In genomic region chr20:62299666-62300236, GRCh38 we compare ENCODE assay signal across 33 cellular contexts.
"Had no signal": no experiment of that assay in that cellular context is flagged by ENCODE, and none has a peak within 500 bp of the region (broad histone marks: within the 10 kb centered on the region; RNA-seq: fewer than 3 reads in every experiment).

No MANE protein-coding gene starts in this region.

- FAIRE-seq: bronchial epithelial cell had no signal

- H3K27ac Mint-ChIP-seq: activated CD4-positive, alpha-beta memory T cell treated with anti-CD3 and anti-CD28 coated beads for 36 hours; activated naive CD4-positive, alpha-beta T cell treated with anti-CD3 and anti-CD28 coated beads, Interleukin-2, amount 10 ng/mL, durations not matched to agents 7 days and 5 days; activated naive CD8-positive, alpha-beta T cell; activated naive CD8-positive, alpha-beta T cell treated with anti-CD3 and anti-CD28 coated beads, Interleukin-2, amount 50 U/mL, for 24 hours; brain; T-cell had no signal

- H3K27me3 ChIP-seq: MG63 had no signal

- H3K4me3 ChIP-seq: MG63 had no signal

- H3K27ac ChIP-seq: WERI-Rb-1 had no signal

- DNase-seq: activated CD4-positive, alpha-beta memory T cell treated with anti-CD3 and anti-CD28 coated beads for 36 hours; activated CD4-positive, alpha-beta T cell treated with anti-CD3 and anti-CD28 coated beads for 4 hours; activated CD4-positive, alpha-beta T cell treated with anti-CD3 and anti-CD28 coated beads, Interleukin-2, amount 50 U/mL, for 1 hour; activated CD8-positive, alpha-beta memory T cell treated with anti-CD3 and anti-CD28 coated beads, Interleukin-2, amount 50 U/mL, for 48 hours; activated effector memory CD4-positive, alpha-beta T cell treated with Interleukin-2 at 50 U/mL for 16 hours; activated naive CD4-positive, alpha-beta T cell treated with anti-CD3 and anti-CD28 coated beads, Interleukin-2, amount 10 ng/mL, durations not matched to agents 7 days and 5 days; activated naive CD8-positive, alpha-beta T cell treated with anti-CD3 and anti-CD28 coated beads, Interleukin-2, amount 50 U/mL, for 24 hours; activated T-cell treated with anti-CD3 and anti-CD28 coated beads, Interleukin-2, amount 50 U/mL, for 48 hours; anterior cingulate cortex; Kasumi-1; KG1; MG63; NCI-H1048; NCI-H1105 treated with DMSO at 0.1 percent for 48 hours; NCI-H1436; NCI-H1694; NCI-H1930; NCI-H2081 treated with DMSO at 0.1 percent for 48 hours; NCI-H446; NCI-H510A treated with DMSO at 0.1 percent for 48 hours; NCI-H748 treated with DMSO at 0.1 percent for 48 hours; NK-92 treated with Interleukin-12 subunit alpha and Interleukin-12 subunit beta, amount 100 ng/mL, for 24 hours; OCI-M1; SIG-M5; T-cell; T-helper 17 cell; T-helper 9 cell; WERI-Rb-1 had no signal

- H3K36me3 Mint-ChIP-seq: activated naive CD8-positive, alpha-beta T cell had no signal

- H3K9me3 ChIP-seq: MG63 had no signal

- H3K4me3 Mint-ChIP-seq: activated CD4-positive, alpha-beta memory T cell treated with anti-CD3 and anti-CD28 coated beads for 36 hours; activated naive CD4-positive, alpha-beta T cell treated with anti-CD3 and anti-CD28 coated beads, Interleukin-2, amount 10 ng/mL, durations not matched to agents 7 days and 5 days; activated naive CD8-positive, alpha-beta T cell; activated naive CD8-positive, alpha-beta T cell treated with anti-CD3 and anti-CD28 coated beads, Interleukin-2, amount 50 U/mL, for 24 hours; brain; T-cell; T-helper 17 cell had no signal

- H3K27me3 Mint-ChIP-seq: activated CD4-positive, alpha-beta memory T cell treated with anti-CD3 and anti-CD28 coated beads for 36 hours; activated naive CD8-positive, alpha-beta T cell; activated naive CD8-positive, alpha-beta T cell treated with anti-CD3 and anti-CD28 coated beads, Interleukin-2, amount 50 U/mL, for 24 hours; T-cell; T-helper 17 cell had no signal

- H3K9me3 Mint-ChIP-seq: activated CD4-positive, alpha-beta memory T cell treated with anti-CD3 and anti-CD28 coated beads for 36 hours; activated naive CD4-positive, alpha-beta T cell treated with anti-CD3 and anti-CD28 coated beads, Interleukin-2, amount 10 ng/mL, durations not matched to agents 7 days and 5 days; activated naive CD8-positive, alpha-beta T cell treated with anti-CD3 and anti-CD28 coated beads, Interleukin-2, amount 50 U/mL, for 24 hours; T-cell had no signal

- ATAC-seq: activated naive CD8-positive, alpha-beta T cell treated with anti-CD3 and anti-CD28 coated beads, Interleukin-2, amount 50 U/mL, for 24 hours; Panc1; SK-N-SH treated with all-trans-retinoic acid at 6 μM for 48 hours; T-cell; T-helper 17 cell had no signal
